Comparison of ENCODE assay signal across 15 cellular contexts in genomic region chr22:25741692-25742626, GRCh38. TPM values are rescaled to one million over a fixed set of nuclear protein-coding genes. Genes with fewer than 3 reads are reported as not detected.
DNase-seq lines count a peak whose midpoint lies in the region; ATAC-seq and TF ChIP-seq lines count a peak whose summit lies in the region.
"Had no signal": no experiment of that assay in that cellular context is flagged by ENCODE, and none has a peak within 500 bp of the region (broad histone marks: within the 10 kb centered on the region; RNA-seq: fewer than 3 reads in every experiment).

A gene with protein sequence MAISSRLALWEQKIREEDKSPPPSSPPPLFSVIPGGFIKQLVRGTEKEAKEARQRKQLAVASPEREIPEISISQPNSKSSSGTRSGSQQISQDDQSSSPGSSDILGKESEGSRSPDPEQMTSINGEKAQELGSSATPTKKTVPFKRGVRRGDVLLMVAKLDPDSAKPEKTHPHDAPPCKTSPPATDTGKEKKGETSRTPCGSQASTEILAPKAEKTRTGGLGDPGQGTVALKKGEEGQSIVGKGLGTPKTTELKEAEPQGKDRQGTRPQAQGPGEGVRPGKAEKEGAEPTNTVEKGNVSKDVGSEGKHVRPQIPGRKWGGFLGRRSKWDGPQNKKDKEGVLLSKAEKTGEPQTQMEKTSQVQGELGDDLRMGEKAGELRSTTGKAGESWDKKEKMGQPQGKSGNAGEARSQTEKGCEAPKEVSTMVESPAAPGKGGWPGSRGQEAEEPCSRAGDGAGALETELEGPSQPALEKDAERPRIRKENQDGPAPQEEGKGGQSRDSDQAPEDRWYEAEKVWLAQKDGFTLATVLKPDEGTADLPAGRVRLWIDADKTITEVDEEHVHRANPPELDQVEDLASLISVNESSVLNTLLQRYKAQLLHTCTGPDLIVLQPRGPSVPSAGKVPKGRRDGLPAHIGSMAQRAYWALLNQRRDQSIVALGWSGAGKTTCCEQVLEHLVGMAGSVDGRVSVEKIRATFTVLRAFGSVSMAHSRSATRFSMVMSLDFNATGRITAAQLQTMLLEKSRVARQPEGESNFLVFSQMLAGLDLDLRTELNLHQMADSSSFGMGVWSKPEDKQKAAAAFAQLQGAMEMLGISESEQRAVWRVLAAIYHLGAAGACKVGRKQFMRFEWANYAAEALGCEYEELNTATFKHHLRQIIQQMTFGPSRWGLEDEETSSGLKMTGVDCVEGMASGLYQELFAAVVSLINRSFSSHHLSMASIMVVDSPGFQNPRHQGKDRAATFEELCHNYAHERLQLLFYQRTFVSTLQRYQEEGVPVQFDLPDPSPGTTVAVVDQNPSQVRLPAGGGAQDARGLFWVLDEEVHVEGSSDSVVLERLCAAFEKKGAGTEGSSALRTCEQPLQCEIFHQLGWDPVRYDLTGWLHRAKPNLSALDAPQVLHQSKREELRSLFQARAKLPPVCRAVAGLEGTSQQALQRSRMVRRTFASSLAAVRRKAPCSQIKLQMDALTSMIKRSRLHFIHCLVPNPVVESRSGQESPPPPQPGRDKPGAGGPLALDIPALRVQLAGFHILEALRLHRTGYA (N-terminal part only) (plus strand): TSS chr22:25742188. CDS start chr22:25761093, 18,905 bp downstream.

- ATAC-seq in activated naive CD8-positive, alpha-beta T cell treated with anti-CD3 and anti-CD28 coated beads, Interleukin-2, amount 50 U/mL, for 24 hours = no peak
- ATAC-seq in upper lobe of right lung = peak; percentile 61
- ATAC-seq: natural killer cell treated with Interleukin-12 subunit alpha and Interleukin-12 subunit beta and Interleukin-15 and Interleukin-18, amount 100 ng/mL, for 72 hours; Panc1 had no signal

- no peaks in the 10 kb centered on the region for H3K9me3 ChIP-seq in upper lobe of right lung
- H3K9me3 ChIP-seq: upper lobe of left lung had no signal

- H3K4me1 ChIP-seq in upper lobe of right lung = no peaks in the 10 kb centered on the region
- H3K4me1 ChIP-seq: upper lobe of left lung had no signal

- intact Hi-C loops in activated T-helper 1 cell treated with anti-CD3 and anti-CD28 coated beads, Interleukin-12 subunit alpha, Interleukin-12 subunit beta, Interleukin-2, Interleukin-4 antibody, amounts not matched to agents 30 ng/mL and 10 ng/mL and 1 ng/mL, durations not matched to agents 14 hours and 24 hours and 36 hours (cut with micrococcal nuclease) = no loop called here
- intact Hi-C loops in upper lobe of right lung (cut with DNase I) = no loop called here

- H3K4me3 ChIP-seq in upper lobe of right lung = no peak within 1 kb of the TSS
- H3K4me3 ChIP-seq: smooth muscle cell, upper lobe of left lung had no signal

- H3K9me3 Mint-ChIP-seq in activated naive CD8-positive, alpha-beta T cell treated with anti-CD3 and anti-CD28 coated beads for 36 hours = no peaks in the 10 kb centered on the region
- no peaks in the 10 kb centered on the region for H3K9me3 Mint-ChIP-seq in activated naive CD8-positive, alpha-beta T cell treated with anti-CD3 and anti-CD28 coated beads, Interleukin-2, amount 50 U/mL, for 24 hours
- no peaks in the 10 kb centered on the region for H3K9me3 Mint-ChIP-seq in activated T-helper 1 cell treated with anti-CD3 and anti-CD28 coated beads, Interleukin-12 subunit alpha, Interleukin-12 subunit beta, Interleukin-2, Interleukin-4 antibody, amounts not matched to agents 30 ng/mL and 10 ng/mL and 1 ng/mL, durations not matched to agents 14 hours and 24 hours and 36 hours
- H3K9me3 Mint-ChIP-seq: natural killer cell treated with Interleukin-12 subunit alpha and Interleukin-12 subunit beta and Interleukin-15 and Interleukin-18, amount 100 ng/mL, for 72 hours had no signal

- H3K27me3 ChIP-seq in upper lobe of right lung = no peaks in the 10 kb centered on the region
- H3K27me3 ChIP-seq: upper lobe of left lung had no signal

- DNase-seq in activated naive CD8-positive, alpha-beta T cell treated with anti-CD3 and anti-CD28 coated beads for 36 hours = no peak
- no peak for DNase-seq in activated naive CD8-positive, alpha-beta T cell treated with anti-CD3 and anti-CD28 coated beads, Interleukin-2, amount 50 U/mL, for 24 hours
- DNase-seq in activated T-helper 1 cell treated with anti-CD3 and anti-CD28 coated beads, Interleukin-12 subunit alpha, Interleukin-12 subunit beta, Interleukin-2, Interleukin-4 antibody, amounts not matched to agents 30 ng/mL and 10 ng/mL and 1 ng/mL, durations not matched to agents 14 hours and 24 hours and 36 hours (ENCODE audit: low spot score) = no peak
- DNase-seq in islet precursor cell = peak; percentile 68
- no peak for DNase-seq in upper lobe of right lung
- no peak for DNase-seq in retina
- no peak for DNase-seq in NCI-H187 treated with DMSO at 0.1 percent for 48 hours (lab: John Stamatoyannopoulos, UW)
- no peak for DNase-seq in stimulated activated CD4-positive, alpha-beta T cell treated with anti-CD3 and anti-CD28 coated beads, Interleukin-4, amount 100 ng/mL, for 4 hours
- DNase-seq: activated CD8-positive, alpha-beta memory T cell treated with anti-CD3 and anti-CD28 coated beads for 24 hours; activated naive CD4-positive, alpha-beta T cell treated with anti-CD3 and anti-CD28 coated beads, Interleukin-2, amount 50 U/mL, for 16 hours; NCI-H1092 treated with DMSO at 0.1 percent for 48 hours; upper lobe of left lung had no signal

- no peak within 1 kb of the TSS for H3K27ac ChIP-seq in upper lobe of right lung
- H3K27ac ChIP-seq: upper lobe of left lung had no signal

- no peaks in the 10 kb centered on the region for H3K27me3 Mint-ChIP-seq in activated naive CD8-positive, alpha-beta T cell treated with anti-CD3 and anti-CD28 coated beads for 36 hours
- peaks cover 3% of the 10 kb centered on the region for H3K27me3 Mint-ChIP-seq in activated naive CD8-positive, alpha-beta T cell treated with anti-CD3 and anti-CD28 coated beads, Interleukin-2, amount 50 U/mL, for 24 hours
- peaks cover 2% of the 10 kb centered on the region for H3K27me3 Mint-ChIP-seq in activated T-helper 1 cell treated with anti-CD3 and anti-CD28 coated beads, Interleukin-12 subunit alpha, Interleukin-12 subunit beta, Interleukin-2, Interleukin-4 antibody, amounts not matched to agents 30 ng/mL and 10 ng/mL and 1 ng/mL, durations not matched to agents 14 hours and 24 hours and 36 hours (ENCODE audit: insufficient read depth)

- no peak for TF ChIP-seq CTCF in upper lobe of right lung (IDR thresholded peaks at IDR 0.05)

- H3K4me1 Mint-ChIP-seq in activated naive CD8-positive, alpha-beta T cell treated with anti-CD3 and anti-CD28 coated beads for 36 hours = peaks cover 35% of the 10 kb centered on the region
- H3K4me1 Mint-ChIP-seq in activated naive CD8-positive, alpha-beta T cell treated with anti-CD3 and anti-CD28 coated beads, Interleukin-2, amount 50 U/mL, for 24 hours = peaks cover 38% of the 10 kb centered on the region
- H3K4me1 Mint-ChIP-seq in activated T-helper 1 cell treated with anti-CD3 and anti-CD28 coated beads, Interleukin-12 subunit alpha, Interleukin-12 subunit beta, Interleukin-2, Interleukin-4 antibody, amounts not matched to agents 30 ng/mL and 10 ng/mL and 1 ng/mL, durations not matched to agents 14 hours and 24 hours and 36 hours (ENCODE audit: low read depth) = peaks cover 63% of the 10 kb centered on the region

- H3K36me3 ChIP-seq in upper lobe of right lung = no peaks in the 10 kb centered on the region
- H3K36me3 ChIP-seq: upper lobe of left lung had no signal

- H3K4me3 Mint-ChIP-seq in activated naive CD8-positive, alpha-beta T cell treated with anti-CD3 and anti-CD28 coated beads for 36 hours = peak within 1 kb of the TSS; percentile 29
- no peak within 1 kb of the TSS for H3K4me3 Mint-ChIP-seq in activated naive CD8-positive, alpha-beta T cell treated with anti-CD3 and anti-CD28 coated beads, Interleukin-2, amount 50 U/mL, for 24 hours
- H3K4me3 Mint-ChIP-seq in activated T-helper 1 cell treated with anti-CD3 and anti-CD28 coated beads, Interleukin-12 subunit alpha, Interleukin-12 subunit beta, Interleukin-2, Interleukin-4 antibody, amounts not matched to agents 30 ng/mL and 10 ng/mL and 1 ng/mL, durations not matched to agents 14 hours and 24 hours and 36 hours = no peak within 1 kb of the TSS
- H3K4me3 Mint-ChIP-seq: natural killer cell treated with Interleukin-12 subunit alpha and Interleukin-12 subunit beta and Interleukin-15 and Interleukin-18, amount 100 ng/mL, for 72 hours had no signal

- peak within 1 kb of the TSS; percentile 54 for H3K27ac Mint-ChIP-seq in activated naive CD8-positive, alpha-beta T cell treated with anti-CD3 and anti-CD28 coated beads for 36 hours
- H3K27ac Mint-ChIP-seq in activated naive CD8-positive, alpha-beta T cell treated with anti-CD3 and anti-CD28 coated beads, Interleukin-2, amount 50 U/mL, for 24 hours = no peak within 1 kb of the TSS
- H3K27ac Mint-ChIP-seq in activated T-helper 1 cell treated with anti-CD3 and anti-CD28 coated beads, Interleukin-12 subunit alpha, Interleukin-12 subunit beta, Interleukin-2, Interleukin-4 antibody, amounts not matched to agents 30 ng/mL and 10 ng/mL and 1 ng/mL, durations not matched to agents 14 hours and 24 hours and 36 hours = peak within 1 kb of the TSS; percentile 84
- H3K27ac Mint-ChIP-seq: natural killer cell treated with Interleukin-12 subunit alpha and Interleukin-12 subunit beta and Interleukin-15 and Interleukin-18, amount 100 ng/mL, for 72 hours had no signal

- peaks cover 7% of the 10 kb centered on the region for H3K36me3 Mint-ChIP-seq in activated naive CD8-positive, alpha-beta T cell treated with anti-CD3 and anti-CD28 coated beads for 36 hours
- H3K36me3 Mint-ChIP-seq in activated naive CD8-positive, alpha-beta T cell treated with anti-CD3 and anti-CD28 coated beads, Interleukin-2, amount 50 U/mL, for 24 hours (ENCODE audit: low read depth) = no peaks in the 10 kb centered on the region
- H3K36me3 Mint-ChIP-seq in activated T-helper 1 cell treated with anti-CD3 and anti-CD28 coated beads, Interleukin-12 subunit alpha, Interleukin-12 subunit beta, Interleukin-2, Interleukin-4 antibody, amounts not matched to agents 30 ng/mL and 10 ng/mL and 1 ng/mL, durations not matched to agents 14 hours and 24 hours and 36 hours (ENCODE audit: low read depth) = peaks cover 21% of the 10 kb centered on the region
- H3K36me3 Mint-ChIP-seq: natural killer cell treated with Interleukin-12 subunit alpha and Interleukin-12 subunit beta and Interleukin-15 and Interleukin-18, amount 100 ng/mL, for 72 hours had no signal

RNA-seq across cellular contexts. Expression of the gene that starts here (rescaled TPM):
- 1 to 10 TPM; 1.6 to 2.1 TPM for total RNA-seq in activated naive CD8-positive, alpha-beta T cell treated with anti-CD3 and anti-CD28 coated beads for 36 hours
- 0.91 and 1.1 TPM in 2 replicates for total RNA-seq in activated T-helper 1 cell treated with anti-CD3 and anti-CD28 coated beads, Interleukin-12 subunit alpha, Interleukin-12 subunit beta, Interleukin-2, Interleukin-4 antibody, amounts not matched to agents 30 ng/mL and 10 ng/mL and 1 ng/mL, durations not matched to agents 14 hours and 24 hours and 36 hours
- total RNA-seq in upper lobe of right lung = 0.14 TPM

Comparison
In these comparisons a context has a peak if more than half of its experiments do, and no peak if none do; other contexts are left out.
1. Peak in ATAC-seq in upper lobe of right lung; RNA of the gene not detected or under 1 TPM.